18 cellular contexts compared by ENCODE assay signal in the genomic region with DNA sequence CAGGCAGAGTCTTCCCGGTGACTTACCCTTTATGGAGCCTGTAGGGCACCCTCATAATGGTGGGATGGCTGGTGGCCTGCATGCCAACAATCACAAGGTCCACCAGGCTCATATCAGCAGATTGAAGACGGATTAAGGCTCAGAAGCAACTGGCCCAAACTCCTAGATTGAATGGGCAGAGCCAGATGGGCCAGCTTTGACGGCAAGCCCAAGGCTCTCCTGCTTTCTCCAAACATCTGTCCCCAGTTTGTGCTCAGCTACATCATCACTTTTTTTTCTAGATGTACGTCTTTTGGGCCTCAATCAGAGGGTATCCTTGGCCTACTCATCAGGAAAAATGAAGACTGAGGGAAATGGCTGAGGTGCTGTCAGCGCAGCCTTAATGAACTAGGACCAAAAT.
DNase-seq lines count a peak whose midpoint lies in the region; ATAC-seq and TF ChIP-seq lines count a peak whose summit lies in the region.
"Had no signal": no experiment of that assay in that cellular context is flagged by ENCODE, and none has a peak within 500 bp of the region (broad histone marks: within the 10 kb centered on the region; RNA-seq: fewer than 3 reads in every experiment).

No MANE protein-coding gene starts in this region.

- DNase-seq in DMS 273 treated with DMSO at 0.1 percent for 48 hours (lab: John Stamatoyannopoulos, UW) (peak; percentile 58), NCI-H524 treated with DMSO at 0.1 percent for 48 hours (lab: John Stamatoyannopoulos, UW) (peak; percentile 44), WERI-Rb-1 (peak; percentile 58), sciatic nerve (ENCODE audit: low spot score) (no peak), GF-D8 (lab: John Stamatoyannopoulos, UW) (no peak), NCI-H446 treated with DMSO at 0.1 percent for 48 hours (lab: John Stamatoyannopoulos, UW) (no peak)
- DNase-seq: 8988T; CD4-positive, alpha-beta memory T cell; DMS53; DND-41; EL; GOT3; H7; HFFc6 had no signal

- 83 to 100% methylated on average over 2 to 3 of the region's 5 CpGs for WGBS in gastroesophageal sphincter (ENCODE audit: low coverage in 1 of 2), 2 donors

- ATAC-seq in gastroesophageal sphincter, result no peak
- no peak for ATAC-seq in sciatic nerve
- ATAC-seq: HCT116 had no signal

- TF ChIP-seq CTCF in WERI-Rb-1 (IDR thresholded peaks at IDR 0.05; ENCODE audit: low read depth, low read length) (no peak), gastroesophageal sphincter (IDR thresholded peaks at IDR 0.05) (no peak)

- no peaks in the 10 kb centered on the region for H3K4me1 ChIP-seq in gastroesophageal sphincter
- H3K4me1 ChIP-seq: BLaER1 had no signal

- TF ChIP-seq POLR2A in gastroesophageal sphincter (IDR thresholded peaks at IDR 0.05), result no peak

- H3K36me3 ChIP-seq in WERI-Rb-1, result no peaks in the 10 kb centered on the region
- no peaks in the 10 kb centered on the region for H3K36me3 ChIP-seq in gastroesophageal sphincter
- H3K36me3 ChIP-seq: BLaER1 had no signal

- peaks cover 7% of the 10 kb centered on the region for H3K9me3 ChIP-seq in WERI-Rb-1 (ENCODE audit: severe bottlenecking)
- H3K9me3 ChIP-seq in gastroesophageal sphincter, result no peaks in the 10 kb centered on the region

- H3K27me3 ChIP-seq in WERI-Rb-1 (ENCODE audit: insufficient read depth, low read depth, severe bottlenecking) (no peaks in the 10 kb centered on the region), gastroesophageal sphincter (no peaks in the 10 kb centered on the region)
- H3K27me3 ChIP-seq: BLaER1 had no signal

- no peak overlapping the region for H3K4me3 ChIP-seq in WERI-Rb-1 (ENCODE audit: low read depth, low read length)
- H3K4me3 ChIP-seq in gastroesophageal sphincter, result no peak overlapping the region
- H3K4me3 ChIP-seq: BLaER1 had no signal

- peak overlapping the region; percentile 41 for H3K27ac ChIP-seq in WERI-Rb-1
- no peak overlapping the region for H3K27ac ChIP-seq in gastroesophageal sphincter
- H3K27ac ChIP-seq: BLaER1, HL-60 had no signal

- intact Hi-C loops in sciatic nerve (cut with DNase I), result no loop called here

- no peak for TF ChIP-seq EP300 in gastroesophageal sphincter (IDR thresholded peaks at IDR 0.05)

Comparison
In these comparisons a context has a peak if more than half of its experiments do, and no peak if none do; other contexts are left out.
1. DNase-seq: peak in DMS 273 treated with DMSO at 0.1 percent for 48 hours (single experiment), NCI-H524 treated with DMSO at 0.1 percent for 48 hours (single experiment) and WERI-Rb-1 (single experiment); none in sciatic nerve (single experiment), GF-D8 (single experiment) and NCI-H446 treated with DMSO at 0.1 percent for 48 hours (single experiment).